ENCODE assay signal across 1 cellular context in genomic region chr19:2594319-2594718, GRCh38.
TF ChIP-seq lines count a peak whose summit lies in the region.

No MANE protein-coding gene starts in this region.

TF ChIP-seq in GM12878, 131 proteins besides CTCF, POLR2A, EP300 and RAD21 (continued from another document):
- 0 out of 2 replicates have a peak, but pooled peaks have one; percentile 10 for TF ChIP-seq MLLT1 (IDR thresholded peaks at IDR 0.05)
- peak; percentile 83; the same call in 1 of the 2 replicates for TF ChIP-seq NBN (IDR thresholded peaks at IDR 0.05)
- no peak for TF ChIP-seq SUPT20H (IDR thresholded peaks at IDR 0.05; ENCODE audit: borderline replicate concordance, control insufficient read depth, low read depth, low read length)
- no peak for TF ChIP-seq LARP7 (IDR thresholded peaks at IDR 0.05)
- TF ChIP-seq IKZF1 (conservative IDR thresholded peaks at IDR 0.05), result peak; percentile 68
- TF ChIP-seq BCL11A (IDR thresholded peaks at IDR 0.05; ENCODE audit: low read depth, low read length), result peak; percentile 69; the same call in 1 of the 2 replicates
- TF ChIP-seq TARDBP (IDR thresholded peaks at IDR 0.05; ENCODE audit: borderline replicate concordance), result no peak
